Comparison of ENCODE assay signal across 30 cellular contexts in the genomic region with DNA sequence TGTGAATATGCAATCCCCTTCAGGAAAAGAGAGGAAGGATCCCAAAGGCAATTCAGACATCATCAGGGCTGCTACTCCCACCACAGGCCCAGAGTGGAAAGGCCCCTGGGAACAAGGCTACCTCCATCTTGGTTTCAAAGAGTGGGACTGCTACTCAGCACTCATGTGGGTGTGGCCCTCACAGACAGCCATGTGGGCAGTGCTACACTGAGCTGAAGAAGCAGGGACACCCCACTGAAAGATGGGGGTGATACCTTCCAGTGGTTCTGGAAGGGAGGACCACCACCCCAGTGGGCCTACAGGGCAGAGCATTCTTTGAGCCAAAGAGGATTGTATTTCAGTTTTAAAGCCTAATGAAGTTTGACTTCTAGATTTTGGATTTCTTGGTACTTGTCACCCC. TPM values are rescaled to one million over a fixed set of nuclear protein-coding genes. Genes with fewer than 3 reads are reported as not detected.
"Had no signal": no experiment of that assay in that cellular context is flagged by ENCODE, and none has a peak within 500 bp of the region (broad histone marks: within the 10 kb centered on the region; RNA-seq: fewer than 3 reads in every experiment).

No MANE protein-coding gene starts in this region.

- H3K9me3 ChIP-seq: ascending aorta, breast epithelium, colonic mucosa had no signal

- ATAC-seq: activated CD4-positive, CD25-positive, alpha-beta regulatory T cell treated with anti-CD3 and anti-CD28 coated beads, Interleukin-2, amount 50 U/mL, for 24 hours; activated CD8-positive, alpha-beta memory T cell treated with anti-CD3 and anti-CD28 coated beads, Interleukin-2, amount 10 ng/mL, durations not matched to agents 7 days and 5 days; activated CD8-positive, alpha-beta T cell treated with anti-CD3 and anti-CD28 coated beads, Interleukin-2, amount 10 ng/mL, durations not matched to agents 7 days and 5 days; activated naive CD4-positive, alpha-beta T cell treated with anti-CD3 and anti-CD28 coated beads, Interleukin-2, amount 50 U/mL, for 72 hours; activated T-cell treated with anti-CD3 and anti-CD28 coated beads, Interleukin-2, amount 50 U/mL, for 72 hours; esophagus mucosa; gastroesophageal sphincter; T-helper 17 cell had no signal

- H3K27me3 ChIP-seq: ascending aorta, breast epithelium, cardiac muscle cell, colonic mucosa, dorsolateral prefrontal cortex, gastroesophageal sphincter had no signal

- H3K27ac ChIP-seq: ascending aorta, breast epithelium, cardiac muscle cell, colonic mucosa, dorsolateral prefrontal cortex, gastroesophageal sphincter, WERI-Rb-1 had no signal

- H3K4me3 ChIP-seq: ascending aorta, breast epithelium, cardiac muscle cell, colonic mucosa, dorsolateral prefrontal cortex, gastroesophageal sphincter had no signal

- DNase-seq: activated B cell treated with CpG ODN at 0.5 μM for 24 hours; activated CD4-positive, alpha-beta memory T cell treated with anti-CD3 and anti-CD28 coated beads for 36 hours; activated CD4-positive, alpha-beta T cell treated with anti-CD3 and anti-CD28 coated beads, Interleukin-2, amount 10 ng/mL, durations not matched to agents 24 days and 14 days; activated CD8-positive, alpha-beta memory T cell treated with anti-CD3 and anti-CD28 coated beads, Interleukin-2, amount 10 ng/mL, durations not matched to agents 7 days and 5 days; activated CD8-positive, alpha-beta memory T cell treated with anti-CD3 and anti-CD28 coated beads, Interleukin-2, amount 50 U/mL, for 4 hours; activated CD8-positive, alpha-beta T cell treated with anti-CD3 and anti-CD28 coated beads, Interleukin-2, amount 10 ng/mL, durations not matched to agents 7 days and 5 days; activated gamma-delta T cell; activated naive CD4-positive, alpha-beta T cell; activated naive CD4-positive, alpha-beta T cell treated with anti-CD3 and anti-CD28 coated beads, Interleukin-2, amount 10 ng/mL, durations not matched to agents 7 days and 5 days; activated naive CD8-positive, alpha-beta T cell treated with anti-CD3 and anti-CD28 coated beads, Interleukin-2, amount 10 ng/mL, durations not matched to agents 7 days and 5 days; activated T-cell treated with anti-CD3 and anti-CD28 coated beads, Interleukin-2, amount 50 U/mL, for 24 hours; activated T-cell treated with anti-CD3 and anti-CD28 coated beads, Interleukin-2, amount 50 U/mL, for 72 hours; central memory CD4-positive, alpha-beta T cell; cerebellar nuclear complex; colonic mucosa; dorsolateral prefrontal cortex; effector memory CD4-positive, alpha-beta T cell; endodermal cell; foreskin melanocyte; T-helper 1 cell; T-helper 17 cell; T1000; WERI-Rb-1 had no signal

- H3K36me3 ChIP-seq: ascending aorta, breast epithelium, cardiac muscle cell, colonic mucosa, gastroesophageal sphincter, WERI-Rb-1 had no signal

RNA-seq across cellular contexts. Expression of gene HAL, which starts 55.6 kb away (rescaled TPM):
- total RNA-seq: cardiac muscle cell had no signal
- polyA plus RNA-seq: cardiac muscle cell had no signal
